In genomic region chr19:10431254-10431942, GRCh38 we compare ENCODE assay signal across 1 cellular context.
A peak's percentile ranks its signal among the peaks of the same experiment; 100 is the strongest.
TF ChIP-seq lines count a peak whose summit lies in the region.

No MANE protein-coding gene starts in this region.

TF ChIP-seq in K562, 482 proteins besides CTCF, POLR2A, EP300 and RAD21 (continued from another document and continues in another):
- TF ChIP-seq STAT6 (CRISPR knock-in tag; IDR thresholded peaks at IDR 0.05), result no peak
- TF ChIP-seq TBL1XR1 (IDR thresholded peaks at IDR 0.05; ENCODE audit: low read length in 2 of 2), result no peak
- TF ChIP-seq ADNP (tag; IDR thresholded peaks at IDR 0.05), result peak; percentile 100
- TF ChIP-seq MTA1 (IDR thresholded peaks at IDR 0.05; ENCODE audit: borderline replicate concordance), result peak; percentile 63; the same call in 1 of the 2 replicates
- TF ChIP-seq, protein P1, sequence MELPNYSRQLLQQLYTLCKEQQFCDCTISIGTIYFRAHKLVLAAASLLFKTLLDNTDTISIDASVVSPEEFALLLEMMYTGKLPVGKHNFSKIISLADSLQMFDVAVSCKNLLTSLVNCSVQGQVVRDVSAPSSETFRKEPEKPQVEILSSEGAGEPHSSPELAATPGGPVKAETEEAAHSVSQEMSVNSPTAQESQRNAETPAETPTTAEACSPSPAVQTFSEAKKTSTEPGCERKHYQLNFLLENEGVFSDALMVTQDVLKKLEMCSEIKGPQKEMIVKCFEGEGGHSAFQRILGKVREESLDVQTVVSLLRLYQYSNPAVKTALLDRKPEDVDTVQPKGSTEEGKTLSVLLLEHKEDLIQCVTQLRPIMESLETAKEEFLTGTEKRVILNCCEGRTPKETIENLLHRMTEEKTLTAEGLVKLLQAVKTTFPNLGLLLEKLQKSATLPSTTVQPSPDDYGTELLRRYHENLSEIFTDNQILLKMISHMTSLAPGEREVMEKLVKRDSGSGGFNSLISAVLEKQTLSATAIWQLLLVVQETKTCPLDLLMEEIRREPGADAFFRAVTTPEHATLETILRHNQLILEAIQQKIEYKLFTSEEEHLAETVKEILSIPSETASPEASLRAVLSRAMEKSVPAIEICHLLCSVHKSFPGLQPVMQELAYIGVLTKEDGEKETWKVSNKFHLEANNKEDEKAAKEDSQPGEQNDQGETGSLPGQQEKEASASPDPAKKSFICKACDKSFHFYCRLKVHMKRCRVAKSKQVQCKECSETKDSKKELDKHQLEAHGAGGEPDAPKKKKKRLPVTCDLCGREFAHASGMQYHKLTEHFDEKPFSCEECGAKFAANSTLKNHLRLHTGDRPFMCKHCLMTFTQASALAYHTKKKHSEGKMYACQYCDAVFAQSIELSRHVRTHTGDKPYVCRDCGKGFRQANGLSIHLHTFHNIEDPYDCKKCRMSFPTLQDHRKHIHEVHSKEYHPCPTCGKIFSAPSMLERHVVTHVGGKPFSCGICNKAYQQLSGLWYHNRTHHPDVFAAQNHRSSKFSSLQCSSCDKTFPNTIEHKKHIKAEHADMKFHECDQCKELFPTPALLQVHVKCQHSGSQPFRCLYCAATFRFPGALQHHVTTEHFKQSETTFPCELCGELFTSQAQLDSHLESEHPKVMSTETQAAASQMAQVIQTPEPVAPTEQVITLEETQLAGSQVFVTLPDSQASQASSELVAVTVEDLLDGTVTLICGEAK (IDR thresholded peaks at IDR 0.05), result peak; percentile 6
- TF ChIP-seq, protein P1 (CRISPR knock-in tag; IDR thresholded peaks at IDR 0.05), result no peak
- TF ChIP-seq, protein P2, sequence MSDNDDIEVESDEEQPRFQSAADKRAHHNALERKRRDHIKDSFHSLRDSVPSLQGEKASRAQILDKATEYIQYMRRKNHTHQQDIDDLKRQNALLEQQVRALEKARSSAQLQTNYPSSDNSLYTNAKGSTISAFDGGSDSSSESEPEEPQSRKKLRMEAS (CRISPR knock-in tag; IDR thresholded peaks at IDR 0.05), result peak; percentile 62; the same call in 1 of the 2 replicates
- TF ChIP-seq ZBTB1 (CRISPR knock-in tag; IDR thresholded peaks at IDR 0.05; ENCODE audit: borderline replicate concordance, low read depth), result peak; percentile 98
- TF ChIP-seq PHB2 (IDR thresholded peaks at IDR 0.05; ENCODE audit: low read depth), result 0 out of 2 replicates have a peak, but pooled peaks have one; percentile 8
- peak; percentile 55; the same call in 1 of the 2 replicates for TF ChIP-seq GTF2E2 (tag; IDR thresholded peaks at IDR 0.05)
- TF ChIP-seq ZFP36 (IDR thresholded peaks at IDR 0.05; ENCODE audit: low read depth, low read length, partially characterized antibody), result peak; percentile 82
- peak; percentile 100 for TF ChIP-seq BCOR (IDR thresholded peaks at IDR 0.05)
- 0 out of 2 replicates have a peak, but pooled peaks have one; percentile 26 for TF ChIP-seq TEAD4 (IDR thresholded peaks at IDR 0.05; ENCODE audit: low read length)
- TF ChIP-seq TEAD4 (CRISPR knock-in tag; IDR thresholded peaks at IDR 0.05; ENCODE audit: borderline replicate concordance), result no peak
- no peak for TF ChIP-seq ZNF76 (CRISPR knock-in tag; IDR thresholded peaks at IDR 0.05; ENCODE audit: borderline replicate concordance)
- TF ChIP-seq, protein P3, sequence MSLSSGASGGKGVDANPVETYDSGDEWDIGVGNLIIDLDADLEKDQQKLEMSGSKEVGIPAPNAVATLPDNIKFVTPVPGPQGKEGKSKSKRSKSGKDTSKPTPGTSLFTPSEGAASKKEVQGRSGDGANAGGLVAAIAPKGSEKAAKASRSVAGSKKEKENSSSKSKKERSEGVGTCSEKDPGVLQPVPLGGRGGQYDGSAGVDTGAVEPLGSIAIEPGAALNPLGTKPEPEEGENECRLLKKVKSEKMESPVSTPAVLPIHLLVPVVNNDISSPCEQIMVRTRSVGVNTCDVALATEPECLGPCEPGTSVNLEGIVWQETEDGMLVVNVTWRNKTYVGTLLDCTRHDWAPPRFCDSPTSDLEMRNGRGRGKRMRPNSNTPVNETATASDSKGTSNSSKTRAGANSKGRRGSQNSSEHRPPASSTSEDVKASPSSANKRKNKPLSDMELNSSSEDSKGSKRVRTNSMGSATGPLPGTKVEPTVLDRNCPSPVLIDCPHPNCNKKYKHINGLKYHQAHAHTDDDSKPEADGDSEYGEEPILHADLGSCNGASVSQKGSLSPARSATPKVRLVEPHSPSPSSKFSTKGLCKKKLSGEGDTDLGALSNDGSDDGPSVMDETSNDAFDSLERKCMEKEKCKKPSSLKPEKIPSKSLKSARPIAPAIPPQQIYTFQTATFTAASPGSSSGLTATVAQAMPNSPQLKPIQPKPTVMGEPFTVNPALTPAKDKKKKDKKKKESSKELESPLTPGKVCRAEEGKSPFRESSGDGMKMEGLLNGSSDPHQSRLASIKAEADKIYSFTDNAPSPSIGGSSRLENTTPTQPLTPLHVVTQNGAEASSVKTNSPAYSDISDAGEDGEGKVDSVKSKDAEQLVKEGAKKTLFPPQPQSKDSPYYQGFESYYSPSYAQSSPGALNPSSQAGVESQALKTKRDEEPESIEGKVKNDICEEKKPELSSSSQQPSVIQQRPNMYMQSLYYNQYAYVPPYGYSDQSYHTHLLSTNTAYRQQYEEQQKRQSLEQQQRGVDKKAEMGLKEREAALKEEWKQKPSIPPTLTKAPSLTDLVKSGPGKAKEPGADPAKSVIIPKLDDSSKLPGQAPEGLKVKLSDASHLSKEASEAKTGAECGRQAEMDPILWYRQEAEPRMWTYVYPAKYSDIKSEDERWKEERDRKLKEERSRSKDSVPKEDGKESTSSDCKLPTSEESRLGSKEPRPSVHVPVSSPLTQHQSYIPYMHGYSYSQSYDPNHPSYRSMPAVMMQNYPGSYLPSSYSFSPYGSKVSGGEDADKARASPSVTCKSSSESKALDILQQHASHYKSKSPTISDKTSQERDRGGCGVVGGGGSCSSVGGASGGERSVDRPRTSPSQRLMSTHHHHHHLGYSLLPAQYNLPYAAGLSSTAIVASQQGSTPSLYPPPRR (CRISPR knock-in tag; IDR thresholded peaks at IDR 0.05; ENCODE audit: borderline replicate concordance), result peak; percentile 89
- TF ChIP-seq RCOR1 (IDR thresholded peaks at IDR 0.05; ENCODE audit: borderline replicate concordance in 1 of 2, low read depth in 2 of 2, low read length in 2 of 2), result peak; percentile 94 to 99
- TF ChIP-seq CLOCK (CRISPR knock-in tag; IDR thresholded peaks at IDR 0.05; ENCODE audit: borderline replicate concordance), result no peak
- peak; percentile 76 for TF ChIP-seq CC2D1A (IDR thresholded peaks at IDR 0.05)
- TF ChIP-seq GTF2A2 (tag; IDR thresholded peaks at IDR 0.05), result 0 out of 2 replicates have a peak, but pooled peaks have one; percentile 38
- TF ChIP-seq CHD4 (IDR thresholded peaks at IDR 0.05; ENCODE audit: insufficient read depth, insufficient replicate concordance, low read depth, low read length, poor library complexity, severe bottlenecking), result peak; percentile 99
- no peak for TF ChIP-seq NFYB (IDR thresholded peaks at IDR 0.05; ENCODE audit: extremely low read depth, insufficient read length)
- 0 out of 2 replicates have a peak, but pooled peaks have one; percentile 62 for TF ChIP-seq E2F1 (CRISPR knock-in tag; IDR thresholded peaks at IDR 0.05)
- peak; percentile 35 for TF ChIP-seq BRD9 (IDR thresholded peaks at IDR 0.05; ENCODE audit: low read depth, partially characterized antibody)
- TF ChIP-seq SMARCA5 (IDR thresholded peaks at IDR 0.05), result peak; percentile 100
- TF ChIP-seq GATAD2B (IDR thresholded peaks at IDR 0.05; ENCODE audit: borderline replicate concordance), result 0 out of 2 replicates have a peak, but pooled peaks have one; percentile 34
- TF ChIP-seq HNRNPLL (IDR thresholded peaks at IDR 0.05; ENCODE audit: low read depth, low read length, poor library complexity, severe bottlenecking), result peak; percentile 17
- peak; percentile 7 to 24 for TF ChIP-seq E2F6 (IDR thresholded peaks at IDR 0.05; ENCODE audit: borderline replicate concordance in 1 of 2, extremely low read depth in 1 of 2, insufficient read depth in 1 of 2, insufficient read length in 1 of 2, low read depth in 1 of 2, low read length in 1 of 2, poor library complexity in 1 of 2, severe bottlenecking in 1 of 2)
- TF ChIP-seq ATF2 (CRISPR knock-in tag; IDR thresholded peaks at IDR 0.05), result no peak
